ENCODE assay signal across 17 cellular contexts in genomic region chr2:189551808-189552207, GRCh38. TPM values are rescaled to one million over a fixed set of nuclear protein-coding genes. Genes with fewer than 3 reads are reported as not detected.
DNase-seq lines count a peak whose midpoint lies in the region; ATAC-seq and TF ChIP-seq lines count a peak whose summit lies in the region.
"Had no signal": no experiment of that assay in that cellular context is flagged by ENCODE, and none has a peak within 500 bp of the region (broad histone marks: within the 10 kb centered on the region; RNA-seq: fewer than 3 reads in every experiment).

No MANE protein-coding gene starts in this region.

- H3K4me3 ChIP-seq in adipocyte (ENCODE audit: low read length) (peak overlapping the region; percentile 70), coronary artery (peak overlapping the region; percentile 40), thoracic aorta (peak overlapping the region; percentile 20), prostate gland (no peak overlapping the region)

- no peak for ATAC-seq in thoracic aorta (ENCODE audit: insufficient number of reproducible peaks, low FRiP score, low read depth)
- no peak for ATAC-seq in HG03342 (IDR thresholded peaks at IDR 0.05; ENCODE audit: unreplicated experiment)
- ATAC-seq: stimulated activated naive CD8-positive, alpha-beta T cell treated with anti-CD3 and anti-CD28 coated beads, Interleukin-15, amount 100 ng/mL, for 72 hours had no signal

- H3K9ac ChIP-seq in adipocyte (ENCODE audit: low read length), result peak overlapping the region; percentile 80

- peaks cover 69% of the 10 kb centered on the region for H3K4me1 Mint-ChIP-seq in nephron
- H3K4me1 Mint-ChIP-seq: immature natural killer cell; stimulated activated naive CD8-positive, alpha-beta T cell treated with anti-CD3 and anti-CD28 coated beads, Interleukin-15, amount 100 ng/mL, for 72 hours had no signal

- H3K4me3 Mint-ChIP-seq in nephron, result no peak overlapping the region
- H3K4me3 Mint-ChIP-seq: activated naive CD8-positive, alpha-beta T cell treated with anti-CD3 and anti-CD28 coated beads for 36 hours; dendritic cell treated with granulocyte-macrophage colony-stimulating factor and Interleukin-4, amounts not matched to agents 40 ng/mL and 50 ng/mL, for 4 days; immature natural killer cell; stimulated activated naive CD8-positive, alpha-beta T cell treated with anti-CD3 and anti-CD28 coated beads, Interleukin-15, amount 100 ng/mL, for 72 hours had no signal

- no peaks in the 10 kb centered on the region for H3K27me3 ChIP-seq in adipocyte (replicated peaks; ENCODE audit: control insufficient read depth, insufficient read depth, low read length)
- H3K27me3 ChIP-seq in thoracic aorta (replicated peaks; ENCODE audit: insufficient read depth), result no peaks in the 10 kb centered on the region
- H3K27me3 ChIP-seq in prostate gland (replicated peaks; ENCODE audit: insufficient read depth), result no peaks in the 10 kb centered on the region

- no peaks in the 10 kb centered on the region for H3K36me3 Mint-ChIP-seq in nephron (ENCODE audit: low read depth)
- H3K36me3 Mint-ChIP-seq: activated naive CD8-positive, alpha-beta T cell treated with anti-CD3 and anti-CD28 coated beads for 36 hours; immature natural killer cell had no signal

- TF ChIP-seq POLR2A in prostate gland (IDR thresholded peaks at IDR 0.05), result no peak

- H3K27me3 Mint-ChIP-seq in nephron (ENCODE audit: low read depth), result no peaks in the 10 kb centered on the region
- H3K27me3 Mint-ChIP-seq: dendritic cell treated with granulocyte-macrophage colony-stimulating factor and Interleukin-4, amounts not matched to agents 40 ng/mL and 50 ng/mL, for 4 days; stimulated activated naive CD8-positive, alpha-beta T cell treated with anti-CD3 and anti-CD28 coated beads, Interleukin-15, amount 100 ng/mL, for 72 hours had no signal

- TF ChIP-seq CTCF in coronary artery (IDR thresholded peaks at IDR 0.05), result no peak
- no peak for TF ChIP-seq CTCF in nephron (IDR thresholded peaks at IDR 0.05; ENCODE audit: unreplicated experiment in 3 of 3)
- TF ChIP-seq CTCF in thoracic aorta (IDR thresholded peaks at IDR 0.05), result no peak
- no peak for TF ChIP-seq CTCF in prostate gland (IDR thresholded peaks at IDR 0.05)

- H3K4me1 ChIP-seq in adipocyte (ENCODE audit: control insufficient read depth, insufficient read depth, low read length) (peaks cover 60% of the 10 kb centered on the region), thoracic aorta (ENCODE audit: control insufficient read depth in 1 of 2, low read depth in 2 of 2) (peaks cover 42 to 85% of the 10 kb centered on the region in 2 donors), prostate gland (replicated peaks) (peaks cover 5% of the 10 kb centered on the region)

- DNase-seq in adipocyte (ENCODE audit: low read depth) (no peak), coronary artery (ENCODE audit: low spot score) (no peak), thoracic aorta (ENCODE audit: low spot score) (no peak), anterior cingulate cortex (lab: John Stamatoyannopoulos, UW) (no peak), prostate gland (ENCODE audit: low spot score) (no peak), posterior cingulate gyrus (no peak)
- DNase-seq: activated CD8-positive, alpha-beta memory T cell treated with anti-CD3 and anti-CD28 coated beads, Interleukin-2, amount 50 U/mL, for 4 hours; activated naive CD8-positive, alpha-beta T cell treated with anti-CD3 and anti-CD28 coated beads for 36 hours; immature natural killer cell; KBM-7; NCI-H1436 treated with DMSO at 0.1 percent for 48 hours; NCI-H510A treated with DMSO at 0.1 percent for 48 hours; stimulated activated naive CD8-positive, alpha-beta T cell treated with anti-CD3 and anti-CD28 coated beads, Interleukin-15, amount 100 ng/mL, for 72 hours had no signal

- H3K9me3 ChIP-seq in adipocyte (ENCODE audit: control insufficient read depth, low read length) (no peaks in the 10 kb centered on the region), thoracic aorta (no peaks in the 10 kb centered on the region), prostate gland (no peaks in the 10 kb centered on the region)

- H3K9me3 Mint-ChIP-seq in nephron, result no peaks in the 10 kb centered on the region
- H3K9me3 Mint-ChIP-seq: activated naive CD8-positive, alpha-beta T cell treated with anti-CD3 and anti-CD28 coated beads for 36 hours; activated T-helper 2 cell treated with anti-CD3 and anti-CD28 coated beads, Interferon-gamma antibody, Interleukin-2, Interleukin-4, amounts not matched to agents 10 μg/mL and 5 μg/mL and 100 μg/mL, durations not matched to agents 14 hours and 24 hours and 36 hours; dendritic cell treated with granulocyte-macrophage colony-stimulating factor and Interleukin-4, amounts not matched to agents 40 ng/mL and 50 ng/mL, for 4 days; immature natural killer cell; stimulated activated naive CD8-positive, alpha-beta T cell treated with anti-CD3 and anti-CD28 coated beads, Interleukin-15, amount 100 ng/mL, for 72 hours had no signal

- H3K36me3 ChIP-seq in adipocyte (ENCODE audit: control insufficient read depth, insufficient read depth, low read length, severe bottlenecking) (no peaks in the 10 kb centered on the region), thoracic aorta (no peaks in the 10 kb centered on the region), prostate gland (no peaks in the 10 kb centered on the region)

- H3K27ac ChIP-seq in coronary artery, result peak overlapping the region; percentile 87 to 94
- H3K27ac ChIP-seq in thoracic aorta, result peak overlapping the region; percentile 44 to 86
- H3K27ac ChIP-seq in prostate gland, result no peak overlapping the region

- H3K27ac Mint-ChIP-seq in nephron, result peak overlapping the region; percentile 71 to 97 (median 86)
- H3K27ac Mint-ChIP-seq: activated naive CD8-positive, alpha-beta T cell treated with anti-CD3 and anti-CD28 coated beads for 36 hours; activated T-helper 2 cell treated with anti-CD3 and anti-CD28 coated beads, Interferon-gamma antibody, Interleukin-2, Interleukin-4, amounts not matched to agents 10 μg/mL and 5 μg/mL and 100 μg/mL, durations not matched to agents 14 hours and 24 hours and 36 hours; dendritic cell treated with granulocyte-macrophage colony-stimulating factor and Interleukin-4, amounts not matched to agents 40 ng/mL and 50 ng/mL, for 4 days; immature natural killer cell; stimulated activated naive CD8-positive, alpha-beta T cell treated with anti-CD3 and anti-CD28 coated beads, Interleukin-15, amount 100 ng/mL, for 72 hours had no signal

- intact Hi-C loops in prostate gland (cut with DNase I) (no loop called here), posterior cingulate gyrus (cut with DNase I) (no loop called here)

RNA-seq across cellular contexts. Expression of gene SLC40A1, which starts 28.8 kb away (rescaled TPM):
- total RNA-seq in thoracic aorta, result 100 to 1,000 TPM in 1 of 2 donors, 10 to 100 TPM in 1; 76.5 to 118 TPM
- total RNA-seq in prostate gland, result 100 to 1,000 TPM in 1 of 2 donors, 10 to 100 TPM in 1; 86.7 to 169 TPM

Comparison
In these comparisons a context has a peak if more than half of its experiments do, and no peak if none do; other contexts are left out.
1. H3K4me3 ChIP-seq: peak in adipocyte (single experiment), coronary artery (single experiment) and thoracic aorta (single experiment); none in prostate gland (0 of 2).
2. H3K27ac ChIP-seq: peak in coronary artery (2 of 2) and thoracic aorta (2 of 2); none in prostate gland (0 of 2).